9 cellular contexts compared by ENCODE assay signal in the genomic region with DNA sequence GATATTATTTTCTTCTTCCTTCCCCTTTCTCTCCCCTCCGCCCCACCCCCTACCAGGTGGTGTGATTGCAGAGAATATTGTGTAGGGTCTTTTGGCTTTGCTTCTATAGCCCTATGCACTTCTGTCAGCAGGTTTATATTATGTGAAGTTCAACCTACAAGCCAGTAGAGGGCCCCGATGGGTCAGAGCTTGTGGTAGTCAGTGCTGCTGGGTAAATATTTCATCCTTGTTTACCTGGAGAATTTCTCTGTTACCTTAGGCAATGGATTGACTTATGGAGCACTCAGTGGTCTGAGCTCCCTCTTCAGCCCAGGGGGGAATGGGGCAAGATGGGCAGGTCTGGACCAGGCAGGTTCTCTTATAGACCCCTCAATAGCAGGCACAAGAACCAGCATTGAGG.
DNase-seq lines count a peak whose midpoint lies in the region; ATAC-seq and TF ChIP-seq lines count a peak whose summit lies in the region.
"Had no signal": no experiment of that assay in that cellular context is flagged by ENCODE, and none has a peak within 500 bp of the region (broad histone marks: within the 10 kb centered on the region; RNA-seq: fewer than 3 reads in every experiment).

No MANE protein-coding gene starts in this region.

- no peaks in the 10 kb centered on the region for H3K4me1 Mint-ChIP-seq in neural progenitor cell
- no peaks in the 10 kb centered on the region for H3K4me1 Mint-ChIP-seq in CD8-positive, alpha-beta memory T cell

- H2AFZ ChIP-seq in neural progenitor cell (replicated peaks), result no peak overlapping the region

- H3K27ac Mint-ChIP-seq in neural progenitor cell, result no peak overlapping the region
- H3K27ac Mint-ChIP-seq in CD8-positive, alpha-beta memory T cell, result no peak overlapping the region
- H3K27ac Mint-ChIP-seq: dendritic cell treated with granulocyte-macrophage colony-stimulating factor and Interleukin-4, amounts not matched to agents 40 ng/mL and 50 ng/mL, for 4 days had no signal

- no peaks in the 10 kb centered on the region for H3F3A ChIP-seq in neural progenitor cell (ENCODE audit: low read depth)

- intact Hi-C loops in Panc1 (cut with micrococcal nuclease; ENCODE audit: unreplicated experiment), result no loop called here

- H3K9ac ChIP-seq in neural progenitor cell, result no peak overlapping the region

- H3K27me3 ChIP-seq in Panc1 (ENCODE audit: control insufficient read depth, insufficient read depth, low read length) (no peaks in the 10 kb centered on the region), neural progenitor cell (no peaks in the 10 kb centered on the region)
- H3K27me3 ChIP-seq in CD8-positive, alpha-beta memory T cell (ENCODE audit: insufficient read depth, low read length, poor library complexity, severe bottlenecking), result no peaks in the 10 kb centered on the region

- no peaks in the 10 kb centered on the region for H4K20me1 ChIP-seq in neural progenitor cell (ENCODE audit: low read depth)

- POLR2A ChIA-PET in Panc1 (lab: Charles Lee), result no interaction called here
- POLR2A ChIA-PET in CD8-positive, alpha-beta memory T cell (lab: Charles Lee), result no interaction called here

- H3K36me3 ChIP-seq in Panc1 (ENCODE audit: control insufficient read depth, insufficient read depth, low read length), result no peaks in the 10 kb centered on the region
- no peaks in the 10 kb centered on the region for H3K36me3 ChIP-seq in neural progenitor cell
- no peaks in the 10 kb centered on the region for H3K36me3 ChIP-seq in CD8-positive, alpha-beta memory T cell (ENCODE audit: insufficient read depth, low read length)

- peak; percentile 31; the same call in 1 of the 2 replicates for TF ChIP-seq CTCF in Panc1 (IDR thresholded peaks at IDR 0.05)
- peak; percentile 59 for TF ChIP-seq CTCF in neural progenitor cell (IDR thresholded peaks at IDR 0.05)

- DNase-seq in DMS 273 (lab: John Stamatoyannopoulos, UW; ENCODE audit: unreplicated experiment) (peak; percentile 17), DMS 273 treated with DMSO at 0.1 percent for 48 hours (lab: John Stamatoyannopoulos, UW) (no peak), Panc1 (ENCODE audit: low read depth, low spot score) (peak; percentile 1), neural progenitor cell (ENCODE audit: low spot score) (peak; percentile 29)
- DNase-seq in CD8-positive, alpha-beta memory T cell, result no peak

- in situ Hi-C loops in Panc1 (cut with HindIII; ENCODE audit: low pct_unique_long_range_greater_than_20kb, low sequenced_read_pairs), result no loop called here

- ATAC-seq in HG03196 (IDR thresholded peaks at IDR 0.05; ENCODE audit: unreplicated experiment) (peak; percentile 64), Panc1 (no peak), HG03039 (IDR thresholded peaks at IDR 0.05; ENCODE audit: unreplicated experiment) (no peak), esophagus mucosa (no peak)

- H3K79me2 ChIP-seq in neural progenitor cell (ENCODE audit: low read depth), result no peaks in the 10 kb centered on the region

- H3K4me3 ChIP-seq in Panc1 (ENCODE audit: low read depth in 2 of 2, low read length in 2 of 2), result no peak overlapping the region
- no peak overlapping the region for H3K4me3 ChIP-seq in neural progenitor cell
- no peak overlapping the region for H3K4me3 ChIP-seq in CD8-positive, alpha-beta memory T cell (ENCODE audit: low read length)

- H3K4me2 ChIP-seq in neural progenitor cell, result no peak overlapping the region

- H3K9me3 Mint-ChIP-seq in neural progenitor cell, result peaks cover 9% of the 10 kb centered on the region
- H3K9me3 Mint-ChIP-seq in CD8-positive, alpha-beta memory T cell, result peaks cover 0 to 8% (median 2%) of the 10 kb centered on the region in 5 donors

- H3K27ac ChIP-seq in Panc1 (ENCODE audit: low read length) (no peak overlapping the region), neural progenitor cell (no peak overlapping the region)
- H3K27ac ChIP-seq in CD8-positive, alpha-beta memory T cell (ENCODE audit: low read depth, low read length), result no peak overlapping the region

- H3K9me3 ChIP-seq in Panc1 (ENCODE audit: control insufficient read depth, insufficient read depth, low read depth, low read length), result no peaks in the 10 kb centered on the region
- no peaks in the 10 kb centered on the region for H3K9me3 ChIP-seq in neural progenitor cell (ENCODE audit: low read depth)
- H3K9me3 ChIP-seq in CD8-positive, alpha-beta memory T cell (ENCODE audit: low read length), result no peaks in the 10 kb centered on the region

- no peak overlapping the region for H3K4me3 Mint-ChIP-seq in neural progenitor cell
- H3K4me3 Mint-ChIP-seq in CD8-positive, alpha-beta memory T cell, result no peak overlapping the region
- H3K4me3 Mint-ChIP-seq: dendritic cell treated with granulocyte-macrophage colony-stimulating factor and Interleukin-4, amounts not matched to agents 40 ng/mL and 50 ng/mL, for 4 days had no signal

- H3K4me1 ChIP-seq in Panc1 (ENCODE audit: control insufficient read depth, insufficient read depth, low read length) (no peaks in the 10 kb centered on the region), neural progenitor cell (no peaks in the 10 kb centered on the region)
- no peaks in the 10 kb centered on the region for H3K4me1 ChIP-seq in CD8-positive, alpha-beta memory T cell (ENCODE audit: insufficient read depth, low read length)

- BruUV-seq in Panc1 (replicated peaks; lab: Mats Ljungman, UMichigan), result no TSS peak

- H3K36me3 Mint-ChIP-seq in neural progenitor cell, result no peaks in the 10 kb centered on the region
- no peaks in the 10 kb centered on the region for H3K36me3 Mint-ChIP-seq in CD8-positive, alpha-beta memory T cell

- peaks cover 3% of the 10 kb centered on the region for H3K27me3 Mint-ChIP-seq in neural progenitor cell (ENCODE audit: insufficient read depth, low read depth)
- no peaks in the 10 kb centered on the region for H3K27me3 Mint-ChIP-seq in CD8-positive, alpha-beta memory T cell
- H3K27me3 Mint-ChIP-seq: dendritic cell treated with granulocyte-macrophage colony-stimulating factor and Interleukin-4, amounts not matched to agents 40 ng/mL and 50 ng/mL, for 4 days had no signal

- CTCF ChIA-PET in Panc1 (lab: Charles Lee), result no interaction called here
- CTCF ChIA-PET in CD8-positive, alpha-beta memory T cell (lab: Charles Lee), result no interaction called here

Comparison
In these comparisons a context has a peak if more than half of its experiments do, and no peak if none do; other contexts are left out.
1. DNase-seq: peak in DMS 273 (single experiment), Panc1 (single experiment) and neural progenitor cell (single experiment); none in DMS 273 treated with DMSO at 0.1 percent for 48 hours (single experiment) and CD8-positive, alpha-beta memory T cell (0 of 5).